In the genomic region with DNA sequence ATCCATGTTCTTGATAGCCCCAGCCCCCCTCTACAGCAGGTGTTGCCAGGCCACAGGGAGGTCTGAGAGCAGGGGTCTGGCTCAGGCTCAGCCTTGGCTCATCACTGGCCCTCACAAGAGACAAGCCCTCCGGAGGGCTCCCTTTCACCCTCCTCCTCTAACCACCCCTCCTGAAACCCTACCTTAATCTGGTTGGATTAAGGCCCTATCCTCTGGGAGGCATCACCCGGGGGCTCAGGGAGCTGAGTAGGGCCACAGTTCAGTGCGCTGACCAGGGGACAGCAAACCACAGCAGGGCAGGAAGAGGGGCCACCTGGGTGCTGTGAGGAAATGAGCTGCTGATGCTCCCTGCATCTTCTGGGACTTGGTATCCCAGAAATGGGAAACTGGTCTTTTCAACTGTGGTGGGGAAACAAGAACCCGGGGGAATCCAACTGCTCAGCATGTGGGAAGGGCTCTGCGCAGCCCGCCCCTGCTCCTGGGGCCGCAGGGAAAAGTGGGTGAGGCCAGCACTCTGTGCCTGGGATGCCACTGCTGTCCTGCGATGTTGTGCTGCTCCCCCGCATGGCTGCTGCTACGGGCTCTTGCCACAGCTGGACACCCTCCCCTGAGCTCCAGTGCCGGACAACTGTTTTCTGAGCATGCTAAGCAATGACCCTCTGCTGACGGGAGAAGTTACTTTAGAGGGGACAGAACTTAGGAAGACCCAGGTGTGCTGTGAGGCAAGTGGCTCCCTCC, we compare ENCODE assay signal across 12 cellular contexts. TPM values are rescaled to one million over a fixed set of nuclear protein-coding genes. Genes with fewer than 3 reads are reported as not detected.
A peak's percentile ranks its signal among the peaks of the same experiment; 100 is the strongest.
DNase-seq lines count a peak whose midpoint lies in the region; ATAC-seq and TF ChIP-seq lines count a peak whose summit lies in the region.
"Had no signal": no experiment of that assay in that cellular context is flagged by ENCODE, and none has a peak within 500 bp of the region (broad histone marks: within the 10 kb centered on the region; RNA-seq: fewer than 3 reads in every experiment).

No MANE protein-coding gene starts in this region.

- H3K9me3 ChIP-seq in right atrium auricular region = no peaks in the 10 kb centered on the region
- H3K9me3 ChIP-seq: pancreas had no signal

- POLR2A ChIA-PET in WTC11 (lab: Charles Lee) = interaction anchor here (0.9 kb wide), 1 partner anchor 23 kb away, joined by 4 read pairs; no protein-coding TSS in a partner anchor

- TF ChIP-seq CTCF in WTC11 (IDR thresholded peaks at IDR 0.05) = no peak
- no peak for TF ChIP-seq CTCF in right atrium auricular region (IDR thresholded peaks at IDR 0.05)

- H3K27me3 ChIP-seq in right atrium auricular region = no peaks in the 10 kb centered on the region
- H3K27me3 ChIP-seq: pancreas had no signal

- H3K9me3 Mint-ChIP-seq in activated CD4-positive, alpha-beta T cell treated with anti-CD3 and anti-CD28 coated beads, Interleukin-2, amount 10 ng/mL, durations not matched to agents 24 days and 14 days = no peaks in the 10 kb centered on the region
- H3K9me3 Mint-ChIP-seq in WTC11 = no peaks in the 10 kb centered on the region
- H3K9me3 Mint-ChIP-seq in stimulated activated memory B cell treated with anti-CD40 and anti-IgM and Interleukin-4, amounts not matched to agents 10 μg/mL and 1 μg/mL and 100 μg/mL, for 72 hours = no peaks in the 10 kb centered on the region

- H3K4me3 ChIP-seq in right atrium auricular region = no peak overlapping the region
- H3K4me3 ChIP-seq: pancreas had no signal

- peaks cover 32% of the 10 kb centered on the region for H3K4me1 Mint-ChIP-seq in activated CD4-positive, alpha-beta T cell treated with anti-CD3 and anti-CD28 coated beads, Interleukin-2, amount 10 ng/mL, durations not matched to agents 24 days and 14 days
- peaks cover 7% of the 10 kb centered on the region for H3K4me1 Mint-ChIP-seq in WTC11
- peaks cover 51% of the 10 kb centered on the region for H3K4me1 Mint-ChIP-seq in stimulated activated memory B cell treated with anti-CD40 and anti-IgM and Interleukin-4, amounts not matched to agents 10 μg/mL and 1 μg/mL and 100 μg/mL, for 72 hours

- CTCF ChIA-PET in WTC11 (lab: Charles Lee) = interaction anchor here (0.9 to 2.1 kb wide), 3 partner anchors 23 to 77 kb away, joined by 3 to 13 read pairs (median 10); no protein-coding TSS in a partner anchor

- ATAC-seq in WTC11 (peak; percentile 28; the same call in 1 of the 2 replicates), HG03571 (IDR thresholded peaks at IDR 0.05; ENCODE audit: unreplicated experiment) (no peak)
- ATAC-seq in stimulated activated memory B cell treated with anti-CD40 and anti-IgM and Interleukin-4, amounts not matched to agents 10 μg/mL and 1 μg/mL and 100 μg/mL, for 72 hours = no peak
- ATAC-seq: pancreas had no signal

- peak overlapping the region; percentile 24 to 48 for H3K27ac ChIP-seq in right atrium auricular region
- H3K27ac ChIP-seq: pancreas had no signal

- H3K4me3 Mint-ChIP-seq in activated CD4-positive, alpha-beta T cell treated with anti-CD3 and anti-CD28 coated beads, Interleukin-2, amount 10 ng/mL, durations not matched to agents 24 days and 14 days = no peak overlapping the region
- no peak overlapping the region for H3K4me3 Mint-ChIP-seq in WTC11
- no peak overlapping the region for H3K4me3 Mint-ChIP-seq in stimulated activated memory B cell treated with anti-CD40 and anti-IgM and Interleukin-4, amounts not matched to agents 10 μg/mL and 1 μg/mL and 100 μg/mL, for 72 hours

- DNase-seq in activated CD4-positive, alpha-beta T cell treated with anti-CD3 and anti-CD28 coated beads, Interleukin-2, amount 10 ng/mL, durations not matched to agents 24 days and 14 days = no peak
- DNase-seq in activated CD4-positive, alpha-beta T cell treated with anti-CD3 and anti-CD28 coated beads, Interleukin-2, amount 50 U/mL, for 48 hours = no peak
- no peak for DNase-seq in WTC11 (ENCODE audit: low spot score)
- no peak for DNase-seq in right atrium auricular region (ENCODE audit: low spot score)
- DNase-seq in activated CD8-positive, alpha-beta memory T cell treated with anti-CD3 and anti-CD28 coated beads for 24 hours = no peak
- DNase-seq in COR-L47 (lab: John Stamatoyannopoulos, UW) = no peak
- DNase-seq: activated CD4-positive, CD25-positive, alpha-beta regulatory T cell; GF-D8; pancreas had no signal

- no peaks in the 10 kb centered on the region for H3K27me3 Mint-ChIP-seq in activated CD4-positive, alpha-beta T cell treated with anti-CD3 and anti-CD28 coated beads, Interleukin-2, amount 10 ng/mL, durations not matched to agents 24 days and 14 days
- no peaks in the 10 kb centered on the region for H3K27me3 Mint-ChIP-seq in WTC11 (ENCODE audit: low read depth)
- no peaks in the 10 kb centered on the region for H3K27me3 Mint-ChIP-seq in stimulated activated memory B cell treated with anti-CD40 and anti-IgM and Interleukin-4, amounts not matched to agents 10 μg/mL and 1 μg/mL and 100 μg/mL, for 72 hours

- H3K27ac Mint-ChIP-seq in activated CD4-positive, alpha-beta T cell treated with anti-CD3 and anti-CD28 coated beads, Interleukin-2, amount 10 ng/mL, durations not matched to agents 24 days and 14 days = peak overlapping the region; percentile 51
- no peak overlapping the region for H3K27ac Mint-ChIP-seq in WTC11
- peak overlapping the region; percentile 26 for H3K27ac Mint-ChIP-seq in stimulated activated memory B cell treated with anti-CD40 and anti-IgM and Interleukin-4, amounts not matched to agents 10 μg/mL and 1 μg/mL and 100 μg/mL, for 72 hours

- H3K36me3 ChIP-seq in right atrium auricular region = no peaks in the 10 kb centered on the region
- H3K36me3 ChIP-seq: pancreas had no signal

- H3K36me3 Mint-ChIP-seq in activated CD4-positive, alpha-beta T cell treated with anti-CD3 and anti-CD28 coated beads, Interleukin-2, amount 10 ng/mL, durations not matched to agents 24 days and 14 days (ENCODE audit: low read depth) = peaks cover 34% of the 10 kb centered on the region
- no peaks in the 10 kb centered on the region; the same call in 1 of the 2 replicates for H3K36me3 Mint-ChIP-seq in WTC11
- peaks cover 32% of the 10 kb centered on the region for H3K36me3 Mint-ChIP-seq in stimulated activated memory B cell treated with anti-CD40 and anti-IgM and Interleukin-4, amounts not matched to agents 10 μg/mL and 1 μg/mL and 100 μg/mL, for 72 hours

- intact Hi-C loops in activated CD4-positive, alpha-beta T cell treated with anti-CD3 and anti-CD28 coated beads, Interleukin-2, amount 10 ng/mL, durations not matched to agents 24 days and 14 days (cut with micrococcal nuclease) = loop anchor here (1.0 kb wide), 1 partner anchor 11 kb away; no protein-coding TSS in a partner anchor

- peaks cover 0 to 38% of the 10 kb centered on the region in 2 donors for H3K4me1 ChIP-seq in right atrium auricular region
- H3K4me1 ChIP-seq: pancreas had no signal

TF ChIP-seq in WTC11, 78 proteins besides CTCF, POLR2A, EP300 and RAD21:
- TF ChIP-seq ETV6 (CRISPR knock-in tag; IDR thresholded peaks at IDR 0.05) = no peak
- TF ChIP-seq, protein P1, sequence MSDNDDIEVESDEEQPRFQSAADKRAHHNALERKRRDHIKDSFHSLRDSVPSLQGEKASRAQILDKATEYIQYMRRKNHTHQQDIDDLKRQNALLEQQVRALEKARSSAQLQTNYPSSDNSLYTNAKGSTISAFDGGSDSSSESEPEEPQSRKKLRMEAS (CRISPR knock-in tag; IDR thresholded peaks at IDR 0.05) = no peak
- TF ChIP-seq TP53 (CRISPR knock-in tag; IDR thresholded peaks at IDR 0.05) = no peak
- TF ChIP-seq MXD4 (CRISPR knock-in tag; IDR thresholded peaks at IDR 0.05; ENCODE audit: borderline replicate concordance) = no peak
- no peak for TF ChIP-seq ZNF121 (CRISPR knock-in tag; IDR thresholded peaks at IDR 0.05)
- no peak for TF ChIP-seq ZNF232 (CRISPR knock-in tag; IDR thresholded peaks at IDR 0.05)
- TF ChIP-seq RORB (CRISPR knock-in tag; IDR thresholded peaks at IDR 0.05) = no peak
- TF ChIP-seq, protein P2, sequence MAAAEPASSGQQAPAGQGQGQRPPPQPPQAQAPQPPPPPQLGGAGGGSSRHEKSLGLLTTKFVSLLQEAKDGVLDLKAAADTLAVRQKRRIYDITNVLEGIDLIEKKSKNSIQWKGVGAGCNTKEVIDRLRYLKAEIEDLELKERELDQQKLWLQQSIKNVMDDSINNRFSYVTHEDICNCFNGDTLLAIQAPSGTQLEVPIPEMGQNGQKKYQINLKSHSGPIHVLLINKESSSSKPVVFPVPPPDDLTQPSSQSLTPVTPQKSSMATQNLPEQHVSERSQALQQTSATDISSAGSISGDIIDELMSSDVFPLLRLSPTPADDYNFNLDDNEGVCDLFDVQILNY (CRISPR knock-in tag; IDR thresholded peaks at IDR 0.05) = no peak
- TF ChIP-seq, protein P3, sequence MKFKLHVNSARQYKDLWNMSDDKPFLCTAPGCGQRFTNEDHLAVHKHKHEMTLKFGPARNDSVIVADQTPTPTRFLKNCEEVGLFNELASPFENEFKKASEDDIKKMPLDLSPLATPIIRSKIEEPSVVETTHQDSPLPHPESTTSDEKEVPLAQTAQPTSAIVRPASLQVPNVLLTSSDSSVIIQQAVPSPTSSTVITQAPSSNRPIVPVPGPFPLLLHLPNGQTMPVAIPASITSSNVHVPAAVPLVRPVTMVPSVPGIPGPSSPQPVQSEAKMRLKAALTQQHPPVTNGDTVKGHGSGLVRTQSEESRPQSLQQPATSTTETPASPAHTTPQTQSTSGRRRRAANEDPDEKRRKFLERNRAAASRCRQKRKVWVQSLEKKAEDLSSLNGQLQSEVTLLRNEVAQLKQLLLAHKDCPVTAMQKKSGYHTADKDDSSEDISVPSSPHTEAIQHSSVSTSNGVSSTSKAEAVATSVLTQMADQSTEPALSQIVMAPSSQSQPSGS (CRISPR knock-in tag; IDR thresholded peaks at IDR 0.05; ENCODE audit: borderline replicate concordance, low read depth) = no peak
- no peak for TF ChIP-seq NR3C1 (CRISPR knock-in tag; conservative IDR thresholded peaks at IDR 0.05; ENCODE audit: low read depth)
- no peak for TF ChIP-seq NR2C2 (CRISPR knock-in tag; IDR thresholded peaks at IDR 0.05)
- no peak for TF ChIP-seq ZNF423 (CRISPR knock-in tag; IDR thresholded peaks at IDR 0.05)

RNA-seq across cellular contexts. Expression of gene ADORA2A, which starts 17.5 kb away (rescaled TPM):
- 34.9 and 36.2 TPM in 2 replicates for total RNA-seq in activated CD4-positive, alpha-beta T cell treated with anti-CD3 and anti-CD28 coated beads, Interleukin-2, amount 10 ng/mL, durations not matched to agents 24 days and 14 days
- 7.0 to 8.1 TPM (median 7.6 TPM) in 3 replicates for total RNA-seq in WTC11 (2021)
- total RNA-seq in right atrium auricular region = 1 to 10 TPM; 5.9 to 7.1 TPM

RNA-seq across cellular contexts. Expression of gene UPB1, which starts 50.2 kb away (rescaled TPM):
- 0.12 TPM in 2 replicates for total RNA-seq in activated CD4-positive, alpha-beta T cell treated with anti-CD3 and anti-CD28 coated beads, Interleukin-2, amount 10 ng/mL, durations not matched to agents 24 days and 14 days
- 0.09 to 0.18 TPM (median 0.09 TPM) in 3 replicates for total RNA-seq in WTC11 (2021)
- total RNA-seq in right atrium auricular region = 1 to 10 TPM; 1.7 to 2.4 TPM
- total RNA-seq: A172 had no signal
